ENCODE assay signal across 9 cellular contexts in the genomic region with DNA sequence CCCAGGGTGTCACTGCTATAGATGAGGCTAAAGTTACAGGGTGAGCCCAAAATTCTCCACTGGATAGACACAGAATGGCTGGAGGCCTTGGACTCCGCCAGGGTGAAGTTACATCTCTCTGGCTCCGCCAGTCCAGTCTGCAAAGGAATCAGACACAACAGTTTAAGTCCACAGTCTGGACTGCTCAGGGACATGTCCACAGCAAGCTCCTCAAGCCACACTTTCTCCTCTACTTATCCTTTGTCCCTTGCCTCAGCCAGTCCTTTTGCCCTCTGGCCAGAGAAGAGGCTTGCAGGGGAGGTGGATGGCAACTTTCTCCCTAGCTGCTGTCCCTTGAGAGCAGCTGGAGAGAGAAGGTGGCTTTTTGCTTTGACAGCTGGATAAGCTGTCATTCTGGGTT. TPM values are rescaled to one million over a fixed set of nuclear protein-coding genes. Genes with fewer than 3 reads are reported as not detected.
DNase-seq lines count a peak whose midpoint lies in the region; ATAC-seq and TF ChIP-seq lines count a peak whose summit lies in the region.
"Had no signal": no experiment of that assay in that cellular context is flagged by ENCODE, and none has a peak within 500 bp of the region (broad histone marks: within the 10 kb centered on the region; RNA-seq: fewer than 3 reads in every experiment).

No MANE protein-coding gene starts in this region.

- DNase-seq in AG04449 (ENCODE audit: low read depth, low spot score) (no peak), endodermal cell (peak; percentile 65), naive B cell (no peak), mucosa of gallbladder (ENCODE audit: low spot score) (no peak)
- no peak for DNase-seq in central memory CD4-positive, alpha-beta T cell
- DNase-seq: stimulated activated CD4-positive, alpha-beta T cell treated with anti-CD3 and anti-CD28 coated beads, Interleukin-4, amount 100 ng/mL, for 1 hour had no signal

- no peak overlapping the region for H3K9ac ChIP-seq in endodermal cell (ENCODE audit: extremely low read depth, low read length, poor library complexity, severe bottlenecking)

- POLR2A ChIA-PET in AG04449 (lab: Yijun Ruan, JAX), result no interaction called here

- no peaks in the 10 kb centered on the region for H3K36me3 ChIP-seq in endodermal cell (ENCODE audit: control insufficient read depth, insufficient read depth, low read length)

- H3K27ac ChIP-seq in endodermal cell (ENCODE audit: low read depth, low read length), result no peak overlapping the region

- peaks cover 59% of the 10 kb centered on the region for H3K27me3 ChIP-seq in endodermal cell (ENCODE audit: control insufficient read depth, insufficient read depth, low read length, poor library complexity, severe bottlenecking)

- H3K4me1 Mint-ChIP-seq in IgD-negative memory B cell, result peaks cover 3 to 5% (median 5%) of the 10 kb centered on the region in 3 donors
- H3K4me1 Mint-ChIP-seq in endodermal cell, result peaks cover 7% of the 10 kb centered on the region
- peaks cover 5 to 11% (median 6%) of the 10 kb centered on the region in 3 donors for H3K4me1 Mint-ChIP-seq in naive B cell

- no peak for TF ChIP-seq CTCF in AG04449 (IDR thresholded peaks at IDR 0.05; ENCODE audit: insufficient read depth, low read length, missing control alignments)
- TF ChIP-seq CTCF in endodermal cell (conservative IDR thresholded peaks at IDR 0.05), result no peak

- no peaks in the 10 kb centered on the region for H3K9me3 ChIP-seq in endodermal cell (ENCODE audit: control insufficient read depth, low read length)

- H3K36me3 Mint-ChIP-seq in IgD-negative memory B cell, result no peaks in the 10 kb centered on the region
- H3K36me3 Mint-ChIP-seq in endodermal cell (ENCODE audit: low read depth), result no peaks in the 10 kb centered on the region
- no peaks in the 10 kb centered on the region for H3K36me3 Mint-ChIP-seq in naive B cell

- H3K27ac Mint-ChIP-seq in IgD-negative memory B cell (no peak overlapping the region), endodermal cell (no peak overlapping the region), naive B cell (no peak overlapping the region)

- no peak for ATAC-seq in naive B cell (ENCODE audit: low read depth in 2 of 2)
- ATAC-seq in HG02840 (IDR thresholded peaks at IDR 0.05; ENCODE audit: low FRiP score, unreplicated experiment), result no peak
- no peak for ATAC-seq in GM19467 (IDR thresholded peaks at IDR 0.05; ENCODE audit: unreplicated experiment)

- H3K4me1 ChIP-seq in endodermal cell (ENCODE audit: control insufficient read depth, insufficient read depth, low read length), result no peaks in the 10 kb centered on the region

- 95 to 100% methylated on average over 2 of the region's 2 CpGs for WGBS in endodermal cell (ENCODE audit: insufficient coverage in 1 of 2, insufficient read length in 1 of 2), 2 experiments

- H3K9me3 Mint-ChIP-seq in IgD-negative memory B cell (peaks cover 0 to 6% (median 4%) of the 10 kb centered on the region in 3 donors), endodermal cell (peaks cover 2% of the 10 kb centered on the region), naive B cell (peaks cover 0 to 4% (median 0%) of the 10 kb centered on the region in 7 donors)

- CTCF ChIA-PET in AG04449 (lab: Yijun Ruan, JAX), result interaction anchor here (1.2 to 1.5 kb wide), 2 partner anchors 9 to 83 kb away, joined by 4 read pairs; no protein-coding TSS in a partner anchor

- peak overlapping the region in 3 of 4 donors; percentile 62 to 82 (median 80) for H3K4me3 Mint-ChIP-seq in IgD-negative memory B cell
- peak overlapping the region; percentile 66 for H3K4me3 Mint-ChIP-seq in endodermal cell
- H3K4me3 Mint-ChIP-seq in naive B cell, result peak overlapping the region in 7 of 8 donors; percentile 18 to 52 (median 32)

- H3K27me3 Mint-ChIP-seq in IgD-negative memory B cell (peaks cover 26% of the 10 kb centered on the region), endodermal cell (ENCODE audit: insufficient read depth) (peaks cover 53% of the 10 kb centered on the region), naive B cell (peaks cover 53 to 57% (median 55%) of the 10 kb centered on the region in 3 donors)

- peak overlapping the region; percentile 59; the same call in 1 of the 2 replicates for H3K4me3 ChIP-seq in AG04449 (ENCODE audit: low read depth, low read length)
- H3K4me3 ChIP-seq in endodermal cell (ENCODE audit: low read length), result peak overlapping the region; percentile 79

RNA-seq across cellular contexts. Expression of gene PTPRB, which starts 28.0 kb away (rescaled TPM):
- polyA plus RNA-seq in IgD-negative memory B cell (0.30 TPM), naive B cell (ENCODE audit: low read depth in 6 of 6) (under 1 TPM in 1 of 6 donors, not detected in 5; 0.04 TPM)
- total RNA-seq in endodermal cell (under 1 TPM in 1 of 2 donors, not detected in 1; 0.22 TPM), mucosa of gallbladder (26.0 TPM)
- polyA plus RNA-seq in endodermal cell (2013, experiment 1 of 2), result 0.25 TPM
- 0.37 TPM for polyA plus RNA-seq in endodermal cell (2013, experiment 2 of 2)

Comparison
In these comparisons a context has a peak if more than half of its experiments do, and no peak if none do; other contexts are left out.
1. RNA of gene PTPRB, which starts 28.0 kb away (total RNA-seq): 26.0 TPM in mucosa of gallbladder (single experiment); 0.22 TPM in endodermal cell; every median in the first group is over 10 times any median in the second.
2. Peak in every context shown above with its lines, with median percentiles within 50 percentile points of each other: H3K4me3 Mint-ChIP-seq.